16 cellular contexts compared by ENCODE assay signal in the genomic region with DNA sequence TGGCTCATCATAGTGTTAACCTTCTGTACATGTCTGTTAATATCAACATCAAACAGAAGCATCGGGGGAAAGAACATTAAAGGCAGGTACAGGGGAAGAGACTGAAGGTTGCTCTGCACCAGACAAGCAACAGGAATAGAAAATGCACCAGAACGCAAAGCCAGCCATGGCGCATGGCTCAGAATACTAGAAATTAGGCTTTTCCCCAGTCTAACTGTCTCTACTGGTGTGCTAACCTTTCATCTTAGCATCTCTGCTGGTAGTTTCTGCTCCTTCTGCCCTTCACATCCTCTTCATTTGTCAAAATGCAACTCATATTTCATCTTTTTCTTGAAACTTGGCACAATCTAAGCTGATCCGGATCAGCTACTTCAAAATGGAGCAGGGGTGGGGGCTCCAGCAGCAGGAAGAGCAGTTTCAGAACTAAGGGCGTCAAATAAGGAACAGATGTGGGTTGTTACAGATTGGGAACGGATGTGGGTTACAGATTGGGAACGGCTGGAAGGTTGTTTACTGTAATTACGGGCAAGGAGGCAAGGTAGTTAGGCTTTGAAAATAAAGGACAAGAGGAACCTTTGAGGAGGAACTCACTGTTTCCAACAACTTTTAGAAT. TPM values are rescaled to one million over a fixed set of nuclear protein-coding genes. Genes with fewer than 3 reads are reported as not detected.
DNase-seq lines count a peak whose midpoint lies in the region; ATAC-seq and TF ChIP-seq lines count a peak whose summit lies in the region.
"Had no signal": no experiment of that assay in that cellular context is flagged by ENCODE, and none has a peak within 500 bp of the region (broad histone marks: within the 10 kb centered on the region; RNA-seq: fewer than 3 reads in every experiment).

No MANE protein-coding gene starts in this region.

- H3K27ac ChIP-seq in cingulate gyrus (ENCODE audit: low read depth, low read length) = peak overlapping the region; percentile 44
- H3K27ac ChIP-seq: uterus, VCaP had no signal

- no peak for ATAC-seq in activated CD8-positive, alpha-beta T cell treated with anti-CD3 and anti-CD28 coated beads, Interleukin-2, amount 10 ng/mL, durations not matched to agents 7 days and 5 days
- ATAC-seq in activated CD8-positive, alpha-beta T cell treated with anti-CD3 and anti-CD28 coated beads for 36 hours = no peak
- ATAC-seq in SK-N-SH treated with all-trans-retinoic acid at 6 μM for 48 hours = peak; percentile 66
- no peak for ATAC-seq in Right ventricle myocardium superior (ENCODE audit: poor library complexity)

- intact Hi-C loops in activated CD8-positive, alpha-beta T cell treated with anti-CD3 and anti-CD28 coated beads for 36 hours (cut with micrococcal nuclease) = no loop called here
- intact Hi-C loops in Right ventricle myocardium superior (cut with DNase I) = no loop called here

- H3K36me3 Mint-ChIP-seq in activated CD8-positive, alpha-beta T cell treated with anti-CD3 and anti-CD28 coated beads, Interleukin-2, amount 10 ng/mL, durations not matched to agents 7 days and 5 days (ENCODE audit: low read depth) = peaks cover 75% of the 10 kb centered on the region
- H3K36me3 Mint-ChIP-seq in activated CD8-positive, alpha-beta T cell treated with anti-CD3 and anti-CD28 coated beads for 36 hours (ENCODE audit: low read depth) = peaks cover 16% of the 10 kb centered on the region

- H3K4me3 Mint-ChIP-seq in activated CD8-positive, alpha-beta T cell treated with anti-CD3 and anti-CD28 coated beads, Interleukin-2, amount 10 ng/mL, durations not matched to agents 7 days and 5 days = no peak overlapping the region
- H3K4me3 Mint-ChIP-seq in activated CD8-positive, alpha-beta T cell treated with anti-CD3 and anti-CD28 coated beads for 36 hours = no peak overlapping the region

- H3K9me3 Mint-ChIP-seq in activated CD8-positive, alpha-beta T cell treated with anti-CD3 and anti-CD28 coated beads, Interleukin-2, amount 10 ng/mL, durations not matched to agents 7 days and 5 days (ENCODE audit: insufficient read depth) = peaks cover 25% of the 10 kb centered on the region
- H3K9me3 Mint-ChIP-seq in activated CD8-positive, alpha-beta T cell treated with anti-CD3 and anti-CD28 coated beads for 36 hours = peaks cover 4% of the 10 kb centered on the region

- H3K27ac Mint-ChIP-seq in activated CD8-positive, alpha-beta T cell treated with anti-CD3 and anti-CD28 coated beads, Interleukin-2, amount 10 ng/mL, durations not matched to agents 7 days and 5 days = peak overlapping the region; percentile 23
- no peak overlapping the region for H3K27ac Mint-ChIP-seq in activated CD8-positive, alpha-beta T cell treated with anti-CD3 and anti-CD28 coated beads for 36 hours

- H3K4me1 Mint-ChIP-seq in activated CD8-positive, alpha-beta T cell treated with anti-CD3 and anti-CD28 coated beads, Interleukin-2, amount 10 ng/mL, durations not matched to agents 7 days and 5 days (ENCODE audit: low read depth) = peaks cover 20% of the 10 kb centered on the region
- peaks cover 19% of the 10 kb centered on the region for H3K4me1 Mint-ChIP-seq in activated CD8-positive, alpha-beta T cell treated with anti-CD3 and anti-CD28 coated beads for 36 hours (ENCODE audit: low read depth)

- no peak for DNase-seq in activated CD8-positive, alpha-beta T cell treated with anti-CD3 and anti-CD28 coated beads, Interleukin-2, amount 10 ng/mL, durations not matched to agents 7 days and 5 days
- no peak for DNase-seq in activated CD8-positive, alpha-beta T cell treated with anti-CD3 and anti-CD28 coated beads for 36 hours
- DNase-seq in pons (ENCODE audit: low spot score) = peak; percentile 51
- DNase-seq in epidermal melanocyte (ENCODE audit: insufficient read length, low spot score) = no peak
- no peak for DNase-seq in Right ventricle myocardium superior
- DNase-seq in stimulated activated CD4-positive, alpha-beta T cell treated with anti-CD3 and anti-CD28 coated beads, Interleukin-2, amount 100 ng/mL, for 24 hours = no peak
- DNase-seq: activated CD8-positive, alpha-beta memory T cell treated with anti-CD3 and anti-CD28 coated beads, Interleukin-2, amount 50 U/mL, for 48 hours; GOT3; kidney glomerular epithelial cell; midbrain; NCI-H1417 treated with DMSO at 0.1 percent for 48 hours; NCI-H510A; uterus had no signal

- POLR2A ChIA-PET in activated CD8-positive, alpha-beta T cell treated with anti-CD3 and anti-CD28 coated beads, Interleukin-2, amount 10 ng/mL, durations not matched to agents 7 days and 5 days (lab: Charles Lee) = no interaction called here
- POLR2A ChIA-PET in activated CD8-positive, alpha-beta T cell treated with anti-CD3 and anti-CD28 coated beads for 36 hours (lab: Charles Lee) = no interaction called here

- no peaks in the 10 kb centered on the region for H3K27me3 Mint-ChIP-seq in activated CD8-positive, alpha-beta T cell treated with anti-CD3 and anti-CD28 coated beads, Interleukin-2, amount 10 ng/mL, durations not matched to agents 7 days and 5 days (ENCODE audit: low read depth)
- H3K27me3 Mint-ChIP-seq in activated CD8-positive, alpha-beta T cell treated with anti-CD3 and anti-CD28 coated beads for 36 hours = no peaks in the 10 kb centered on the region

- TF ChIP-seq CTCF in activated CD8-positive, alpha-beta T cell treated with anti-CD3 and anti-CD28 coated beads for 36 hours (IDR thresholded peaks at IDR 0.05) = no peak

- CTCF ChIA-PET in activated CD8-positive, alpha-beta T cell treated with anti-CD3 and anti-CD28 coated beads, Interleukin-2, amount 10 ng/mL, durations not matched to agents 7 days and 5 days (lab: Charles Lee) = interaction anchor here (1.9 kb wide), 1 partner anchor 20 kb away, joined by 8 read pairs; no protein-coding TSS in a partner anchor
- CTCF ChIA-PET in activated CD8-positive, alpha-beta T cell treated with anti-CD3 and anti-CD28 coated beads for 36 hours (lab: Charles Lee) = interaction anchor here (4.6 kb wide), 1 partner anchor 20 kb away, joined by 24 read pairs; no protein-coding TSS in a partner anchor

TF ChIP-seq in SK-N-SH treated with all-trans-retinoic acid at 6 μM for 48 hours, 23 proteins besides CTCF, POLR2A, EP300 and RAD21:
- TF ChIP-seq TOX (CRISPR knock-in tag; IDR thresholded peaks at IDR 0.05; ENCODE audit: borderline replicate concordance) = no peak
- peak; percentile 21; the same call in 1 of the 2 replicates for TF ChIP-seq TCF4 (CRISPR knock-in tag; IDR thresholded peaks at IDR 0.05; ENCODE audit: borderline replicate concordance)

RNA-seq across cellular contexts. Expression of a gene that starts 13.1 kb away (rescaled TPM):
- 10 to 100 TPM; 46.9 to 48.7 TPM for total RNA-seq in activated CD8-positive, alpha-beta T cell treated with anti-CD3 and anti-CD28 coated beads, Interleukin-2, amount 10 ng/mL, durations not matched to agents 7 days and 5 days
- total RNA-seq in activated CD8-positive, alpha-beta T cell treated with anti-CD3 and anti-CD28 coated beads for 36 hours = 10 to 100 TPM; 69.2 to 70.2 TPM
- 12.3 TPM for total RNA-seq in Right ventricle myocardium superior

RNA-seq across cellular contexts. Expression of a gene that starts 29.7 kb away (rescaled TPM):
- 10 to 100 TPM; 25.6 to 28.1 TPM for total RNA-seq in activated CD8-positive, alpha-beta T cell treated with anti-CD3 and anti-CD28 coated beads, Interleukin-2, amount 10 ng/mL, durations not matched to agents 7 days and 5 days
- total RNA-seq in activated CD8-positive, alpha-beta T cell treated with anti-CD3 and anti-CD28 coated beads for 36 hours = 10 to 100 TPM; 20.2 to 21.3 TPM
- 13.2 TPM for total RNA-seq in Right ventricle myocardium superior
